In the genomic region with DNA sequence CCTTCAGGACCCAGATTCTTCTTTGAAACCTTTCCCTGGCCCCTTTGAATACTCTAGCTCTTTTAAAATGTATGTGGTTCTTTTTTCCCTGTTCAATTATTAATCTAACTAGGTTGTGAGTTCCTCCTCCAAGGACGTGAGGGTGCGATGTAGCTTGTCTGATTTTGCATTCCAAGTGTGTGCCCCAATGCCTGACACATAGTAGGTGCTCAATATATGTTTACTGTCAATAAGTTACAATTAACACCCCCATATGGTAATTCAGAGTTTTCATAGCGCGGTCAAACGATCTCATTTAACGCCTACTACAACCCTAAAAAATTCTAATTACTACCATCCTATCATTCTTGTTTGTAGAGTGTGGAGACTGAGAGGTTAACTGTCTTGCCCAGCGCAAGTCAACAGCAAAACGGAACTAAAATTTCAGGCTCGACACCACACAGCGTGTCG, we compare ENCODE assay signal across 8 cellular contexts. TPM values are rescaled to one million over a fixed set of nuclear protein-coding genes. Genes with fewer than 3 reads are reported as not detected.
DNase-seq lines count a peak whose midpoint lies in the region; ATAC-seq and TF ChIP-seq lines count a peak whose summit lies in the region.

No MANE protein-coding gene starts in this region.

- no peak for TF ChIP-seq POLR2A in tibial nerve (IDR thresholded peaks at IDR 0.05)

- ATAC-seq in activated T-cell treated with anti-CD3 and anti-CD28 coated beads, Interleukin-2, amount 50 U/mL, for 72 hours (replicated peaks in 1 of 2), result no peak
- ATAC-seq in HG02884 (IDR thresholded peaks at IDR 0.05; ENCODE audit: unreplicated experiment) (no peak), HG03521 (IDR thresholded peaks at IDR 0.05; ENCODE audit: unreplicated experiment) (no peak)

- TF ChIP-seq EP300 in tibial nerve (IDR thresholded peaks at IDR 0.05), result no peak

- TF ChIP-seq RAD21 in liver (IDR thresholded peaks at IDR 0.05), result peak in 1 of 2 donors; percentile 34

- peak overlapping the region in 1 of 2 donors; percentile 37 for H3K9ac ChIP-seq in liver (ENCODE audit: low read depth in 1 of 2, low read length in 2 of 2)

- H3K36me3 ChIP-seq in liver (ENCODE audit: control insufficient read depth in 4 of 4, insufficient read depth in 3 of 4, low read depth in 1 of 4, low read length in 3 of 4) (no peaks in the 10 kb centered on the region), tibial nerve (no peaks in the 10 kb centered on the region)

- peaks cover 35% of the 10 kb centered on the region for H3K4me1 Mint-ChIP-seq in activated T-cell treated with anti-CD3 and anti-CD28 coated beads, Interleukin-2, amount 50 U/mL, for 72 hours (ENCODE audit: low read depth)

- 8% methylated on average over 11 of the region's 11 CpGs for WGBS in liver
- 12 to 17% methylated on average over 11 of the region's 11 CpGs for WGBS in tibial nerve, 2 donors

- DNase-seq in activated T-cell treated with anti-CD3 and anti-CD28 coated beads, Interleukin-2, amount 50 U/mL, for 72 hours, result no peak
- no peak for DNase-seq in activated T-cell treated with anti-CD3 and anti-CD28 coated beads, Interleukin-2, amount 50 U/mL, for 1 hour
- peak in 1 of 2 donors; percentile 14 for DNase-seq in tibial nerve (ENCODE audit: low spot score in 2 of 2)
- DNase-seq in activated CD8-positive, alpha-beta memory T cell treated with anti-CD3 and anti-CD28 coated beads for 24 hours, result no peak

- TF ChIP-seq CTCF in liver (IDR thresholded peaks at IDR 0.05; ENCODE audit: low read depth, low read length, missing input control) (no peak), tibial nerve (IDR thresholded peaks at IDR 0.05) (no peak)

- H3K4me3 ChIP-seq in liver (ENCODE audit: low read depth in 1 of 3, low read length in 3 of 3), result peak overlapping the region; percentile 46 to 77 (median 57)
- H3K4me3 ChIP-seq in tibial nerve, result peak overlapping the region; percentile 66 to 95 (median 83)

- H3K36me3 Mint-ChIP-seq in activated T-cell treated with anti-CD3 and anti-CD28 coated beads, Interleukin-2, amount 50 U/mL, for 72 hours (ENCODE audit: insufficient read depth in 2 of 2), result peaks cover 3 to 4% of the 10 kb centered on the region in 2 donors

- H3K9me3 ChIP-seq in liver (ENCODE audit: control insufficient read depth in 4 of 4, low read length in 3 of 4) (no peaks in the 10 kb centered on the region), tibial nerve (no peaks in the 10 kb centered on the region)

- H3K4me3 Mint-ChIP-seq in activated T-cell treated with anti-CD3 and anti-CD28 coated beads, Interleukin-2, amount 50 U/mL, for 72 hours, result peak overlapping the region; percentile 89 to 94

- H3K27me3 Mint-ChIP-seq in activated T-cell treated with anti-CD3 and anti-CD28 coated beads, Interleukin-2, amount 50 U/mL, for 72 hours (ENCODE audit: low read depth), result no peaks in the 10 kb centered on the region

- peak overlapping the region; percentile 95 for H3K27ac Mint-ChIP-seq in activated T-cell treated with anti-CD3 and anti-CD28 coated beads, Interleukin-2, amount 50 U/mL, for 72 hours

- no peaks in the 10 kb centered on the region for H3K9me3 Mint-ChIP-seq in activated T-cell treated with anti-CD3 and anti-CD28 coated beads, Interleukin-2, amount 50 U/mL, for 72 hours

- peaks cover 0 to 10% (median 6%) of the 10 kb centered on the region in 4 donors for H3K4me1 ChIP-seq in liver (ENCODE audit: control insufficient read depth in 4 of 4, insufficient read depth in 4 of 4, low read length in 3 of 4)
- H3K4me1 ChIP-seq in tibial nerve, result peaks cover 0 to 27% (median 13%) of the 10 kb centered on the region in 4 donors

- H3K27me3 ChIP-seq in liver (ENCODE audit: control insufficient read depth in 4 of 4, insufficient read depth in 4 of 4, low read length in 3 of 4) (no peaks in the 10 kb centered on the region), tibial nerve (no peaks in the 10 kb centered on the region)

- H3K27ac ChIP-seq in angular gyrus (ENCODE audit: low read depth, low read length) (peak overlapping the region; percentile 71), liver (ENCODE audit: low read depth in 1 of 2, low read length in 2 of 2) (peak overlapping the region in 1 of 2 donors; percentile 60), tibial nerve (peak overlapping the region in 3 of 4 donors; percentile 45 to 92 (median 82))

TF ChIP-seq in liver, 16 proteins besides CTCF, POLR2A, EP300 and RAD21:
- no peak for TF ChIP-seq FOXA2 (IDR thresholded peaks at IDR 0.05)
- no peak for TF ChIP-seq TAF1 (conservative IDR thresholded peaks at IDR 0.05)
- TF ChIP-seq YY1 (IDR thresholded peaks at IDR 0.05), result no peak
- TF ChIP-seq EGR1 (IDR thresholded peaks at IDR 0.05; ENCODE audit: low read depth in 2 of 2), result no peak
- TF ChIP-seq, protein P1, sequence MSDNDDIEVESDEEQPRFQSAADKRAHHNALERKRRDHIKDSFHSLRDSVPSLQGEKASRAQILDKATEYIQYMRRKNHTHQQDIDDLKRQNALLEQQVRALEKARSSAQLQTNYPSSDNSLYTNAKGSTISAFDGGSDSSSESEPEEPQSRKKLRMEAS (IDR thresholded peaks at IDR 0.05), result no peak
- TF ChIP-seq HNF4A (conservative IDR thresholded peaks at IDR 0.05), result no peak
- TF ChIP-seq, protein P2, sequence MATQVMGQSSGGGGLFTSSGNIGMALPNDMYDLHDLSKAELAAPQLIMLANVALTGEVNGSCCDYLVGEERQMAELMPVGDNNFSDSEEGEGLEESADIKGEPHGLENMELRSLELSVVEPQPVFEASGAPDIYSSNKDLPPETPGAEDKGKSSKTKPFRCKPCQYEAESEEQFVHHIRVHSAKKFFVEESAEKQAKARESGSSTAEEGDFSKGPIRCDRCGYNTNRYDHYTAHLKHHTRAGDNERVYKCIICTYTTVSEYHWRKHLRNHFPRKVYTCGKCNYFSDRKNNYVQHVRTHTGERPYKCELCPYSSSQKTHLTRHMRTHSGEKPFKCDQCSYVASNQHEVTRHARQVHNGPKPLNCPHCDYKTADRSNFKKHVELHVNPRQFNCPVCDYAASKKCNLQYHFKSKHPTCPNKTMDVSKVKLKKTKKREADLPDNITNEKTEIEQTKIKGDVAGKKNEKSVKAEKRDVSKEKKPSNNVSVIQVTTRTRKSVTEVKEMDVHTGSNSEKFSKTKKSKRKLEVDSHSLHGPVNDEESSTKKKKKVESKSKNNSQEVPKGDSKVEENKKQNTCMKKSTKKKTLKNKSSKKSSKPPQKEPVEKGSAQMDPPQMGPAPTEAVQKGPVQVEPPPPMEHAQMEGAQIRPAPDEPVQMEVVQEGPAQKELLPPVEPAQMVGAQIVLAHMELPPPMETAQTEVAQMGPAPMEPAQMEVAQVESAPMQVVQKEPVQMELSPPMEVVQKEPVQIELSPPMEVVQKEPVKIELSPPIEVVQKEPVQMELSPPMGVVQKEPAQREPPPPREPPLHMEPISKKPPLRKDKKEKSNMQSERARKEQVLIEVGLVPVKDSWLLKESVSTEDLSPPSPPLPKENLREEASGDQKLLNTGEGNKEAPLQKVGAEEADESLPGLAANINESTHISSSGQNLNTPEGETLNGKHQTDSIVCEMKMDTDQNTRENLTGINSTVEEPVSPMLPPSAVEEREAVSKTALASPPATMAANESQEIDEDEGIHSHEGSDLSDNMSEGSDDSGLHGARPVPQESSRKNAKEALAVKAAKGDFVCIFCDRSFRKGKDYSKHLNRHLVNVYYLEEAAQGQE (IDR thresholded peaks at IDR 0.05), result no peak
- no peak for TF ChIP-seq NR2F2 (IDR thresholded peaks at IDR 0.05)
- TF ChIP-seq RXRA (IDR thresholded peaks at IDR 0.05), result no peak
- TF ChIP-seq SP1 (IDR thresholded peaks at IDR 0.05), result no peak
- TF ChIP-seq, protein P3, sequence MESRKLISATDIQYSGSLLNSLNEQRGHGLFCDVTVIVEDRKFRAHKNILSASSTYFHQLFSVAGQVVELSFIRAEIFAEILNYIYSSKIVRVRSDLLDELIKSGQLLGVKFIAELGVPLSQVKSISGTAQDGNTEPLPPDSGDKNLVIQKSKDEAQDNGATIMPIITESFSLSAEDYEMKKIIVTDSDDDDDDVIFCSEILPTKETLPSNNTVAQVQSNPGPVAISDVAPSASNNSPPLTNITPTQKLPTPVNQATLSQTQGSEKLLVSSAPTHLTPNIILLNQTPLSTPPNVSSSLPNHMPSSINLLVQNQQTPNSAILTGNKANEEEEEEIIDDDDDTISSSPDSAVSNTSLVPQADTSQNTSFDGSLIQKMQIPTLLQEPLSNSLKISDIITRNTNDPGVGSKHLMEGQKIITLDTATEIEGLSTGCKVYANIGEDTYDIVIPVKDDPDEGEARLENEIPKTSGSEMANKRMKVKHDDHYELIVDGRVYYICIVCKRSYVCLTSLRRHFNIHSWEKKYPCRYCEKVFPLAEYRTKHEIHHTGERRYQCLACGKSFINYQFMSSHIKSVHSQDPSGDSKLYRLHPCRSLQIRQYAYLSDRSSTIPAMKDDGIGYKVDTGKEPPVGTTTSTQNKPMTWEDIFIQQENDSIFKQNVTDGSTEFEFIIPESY (IDR thresholded peaks at IDR 0.05), result no peak
- TF ChIP-seq JUND (IDR thresholded peaks at IDR 0.05), result no peak
- TF ChIP-seq GABPA (IDR thresholded peaks at IDR 0.05 in 1 of 2, conservative IDR thresholded peaks at IDR 0.05 in 1 of 2), result no peak
- TF ChIP-seq HNF4G (IDR thresholded peaks at IDR 0.05), result no peak
- TF ChIP-seq, protein P4, sequence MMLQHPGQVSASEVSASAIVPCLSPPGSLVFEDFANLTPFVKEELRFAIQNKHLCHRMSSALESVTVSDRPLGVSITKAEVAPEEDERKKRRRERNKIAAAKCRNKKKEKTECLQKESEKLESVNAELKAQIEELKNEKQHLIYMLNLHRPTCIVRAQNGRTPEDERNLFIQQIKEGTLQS (IDR thresholded peaks at IDR 0.05), result no peak
- TF ChIP-seq FOXA1 (IDR thresholded peaks at IDR 0.05), result no peak

RNA-seq across cellular contexts. Expression of a gene that starts 0.5 kb away (rescaled TPM):
- 10 to 100 TPM; 61.1 to 69.8 TPM for total RNA-seq in activated T-cell treated with anti-CD3 and anti-CD28 coated beads, Interleukin-2, amount 50 U/mL, for 72 hours
- 10 to 100 TPM; 12.3 to 19.0 TPM for total RNA-seq in liver
- 1 to 10 TPM; 2.5 to 4.8 TPM for polyA plus RNA-seq in liver
- 10 to 100 TPM; 42.3 to 55.3 (median 44.7) TPM for total RNA-seq in tibial nerve
